21 cellular contexts compared by ENCODE assay signal in the genomic region with DNA sequence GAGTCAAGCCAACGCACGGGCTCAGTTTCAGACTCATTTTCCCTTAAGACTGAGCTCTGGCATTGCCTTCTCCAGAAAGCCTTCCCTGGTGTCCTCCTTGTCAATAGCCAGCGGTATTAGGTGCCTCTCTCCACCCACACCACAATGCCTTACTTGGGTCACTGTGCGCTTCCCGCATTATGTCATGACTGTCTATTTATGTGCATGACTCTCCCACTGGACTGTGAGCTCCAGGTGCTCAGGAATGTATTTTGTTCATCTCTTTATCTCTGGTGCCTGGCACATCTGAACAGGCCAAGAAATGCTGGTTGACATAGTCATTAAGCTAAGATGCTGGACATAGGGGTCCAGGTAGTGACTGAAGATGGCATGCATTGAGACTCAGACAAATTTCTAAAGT. TPM values are rescaled to one million over a fixed set of nuclear protein-coding genes. Genes with fewer than 3 reads are reported as not detected.
DNase-seq lines count a peak whose midpoint lies in the region; ATAC-seq and TF ChIP-seq lines count a peak whose summit lies in the region.
"Had no signal": no experiment of that assay in that cellular context is flagged by ENCODE, and none has a peak within 500 bp of the region (broad histone marks: within the 10 kb centered on the region; RNA-seq: fewer than 3 reads in every experiment).

No MANE protein-coding gene starts in this region.

- H3K4me3 ChIP-seq in gastrocnemius medialis (no peak overlapping the region), foreskin fibroblast (ENCODE audit: low read depth in 1 of 2, low read length in 2 of 2) (no peak overlapping the region), upper lobe of left lung (no peak overlapping the region)
- H3K4me3 ChIP-seq: BLaER1, Peyer's patch had no signal

- H3K36me3 ChIP-seq in gastrocnemius medialis (no peaks in the 10 kb centered on the region), upper lobe of left lung (no peaks in the 10 kb centered on the region)
- H3K36me3 ChIP-seq: BLaER1, Peyer's patch had no signal

- TF ChIP-seq CTCF in chondrocyte (IDR thresholded peaks at IDR 0.05) (no peak), gastrocnemius medialis (IDR thresholded peaks at IDR 0.05 in 4 of 5, conservative IDR thresholded peaks at IDR 0.05 in 1 of 5) (no peak), foreskin fibroblast (IDR thresholded peaks at IDR 0.05; ENCODE audit: low read depth, low read length) (no peak), upper lobe of left lung (IDR thresholded peaks at IDR 0.05) (no peak)

- H3K27ac ChIP-seq in layer of hippocampus (ENCODE audit: low read depth, low read length) (peak overlapping the region; percentile 90), gastrocnemius medialis (peak overlapping the region; percentile 54 to 88 (median 70)), upper lobe of left lung (no peak overlapping the region)
- H3K27ac ChIP-seq: BLaER1, HL-60 had no signal

- ATAC-seq in gastrocnemius medialis (peak; percentile 58 to 78), upper lobe of left lung (ENCODE audit: low FRiP score in 2 of 2) (no peak)
- ATAC-seq: HepG2 had no signal

- H3K4me1 ChIP-seq in gastrocnemius medialis (peaks cover 47 to 71% of the 10 kb centered on the region in 2 donors), upper lobe of left lung (peaks cover 0 to 3% (median 0%) of the 10 kb centered on the region in 4 donors)

- no peak overlapping the region for H3K4me3 Mint-ChIP-seq in chondrocyte (ENCODE audit: unreplicated experiment)
- H3K4me3 Mint-ChIP-seq: CD4-positive, alpha-beta T cell had no signal

- no peaks in the 10 kb centered on the region for H3K9me3 Mint-ChIP-seq in chondrocyte (ENCODE audit: low read depth)
- H3K9me3 Mint-ChIP-seq: CD4-positive, alpha-beta T cell had no signal

- no peak for TF ChIP-seq POLR2A in gastrocnemius medialis (IDR thresholded peaks at IDR 0.05)
- TF ChIP-seq POLR2A in upper lobe of left lung (IDR thresholded peaks at IDR 0.05), result no peak

- peak overlapping the region; percentile 70 for H3K27ac Mint-ChIP-seq in chondrocyte (ENCODE audit: unreplicated experiment)
- H3K27ac Mint-ChIP-seq: CD4-positive, alpha-beta T cell had no signal

- H3K36me3 Mint-ChIP-seq in chondrocyte (ENCODE audit: low read depth), result peaks cover 13% of the 10 kb centered on the region

- H3K4me1 Mint-ChIP-seq in chondrocyte (ENCODE audit: low read depth), result peaks cover 78% of the 10 kb centered on the region

- no peaks in the 10 kb centered on the region for H3K27me3 Mint-ChIP-seq in chondrocyte (ENCODE audit: low read depth)

- 92 to 95% methylated on average over 5 of the region's 5 CpGs for WGBS in upper lobe of left lung, 2 donors

- no peak for TF ChIP-seq EP300 in upper lobe of left lung (IDR thresholded peaks at IDR 0.05)

- in situ Hi-C loops in gastrocnemius medialis (cut with MboI; ENCODE audit: low sequenced_read_pairs in 4 of 4), result no loop called here

- intact Hi-C loops in gastrocnemius medialis (cut with DNase I; ENCODE audit: low total_unique reads), result no loop called here

- DNase-seq in chondrocyte (ENCODE audit: low spot score), result no peak
- DNase-seq in gastrocnemius medialis, result peak in 1 of 2 donors; percentile 53
- no peak for DNase-seq in NCI-H2196 (lab: John Stamatoyannopoulos, UW; ENCODE audit: unreplicated experiment)
- no peak for DNase-seq in foreskin fibroblast
- DNase-seq in NCI-H1417 treated with DMSO at 0.1 percent for 48 hours (lab: John Stamatoyannopoulos, UW), result no peak
- DNase-seq in upper lobe of left lung, result no peak
- DNase-seq: CD4-positive, alpha-beta T cell; COR-L47; DMS79; KBM-7; NCI-H1092; NCI-H1436 treated with DMSO at 0.1 percent for 48 hours; NCI-H1930; NCI-H524 treated with DMSO at 0.1 percent for 48 hours; NCI-H82; Peyer's patch had no signal

- no peaks in the 10 kb centered on the region for H3K27me3 ChIP-seq in layer of hippocampus (ENCODE audit: control insufficient read depth, insufficient read depth, low read length)
- H3K27me3 ChIP-seq in gastrocnemius medialis, result no peaks in the 10 kb centered on the region
- H3K27me3 ChIP-seq in upper lobe of left lung, result no peaks in the 10 kb centered on the region
- H3K27me3 ChIP-seq: BLaER1, Peyer's patch had no signal

- H3K9me3 ChIP-seq in gastrocnemius medialis, result no peaks in the 10 kb centered on the region
- H3K9me3 ChIP-seq in upper lobe of left lung, result no peaks in the 10 kb centered on the region
- H3K9me3 ChIP-seq: BLaER1, Peyer's patch had no signal

RNA-seq across cellular contexts. Expression of gene DAAM2, which starts 42.7 kb away (rescaled TPM):
- total RNA-seq in chondrocyte (137 to 142 TPM (median 142 TPM) in 3 replicates), gastrocnemius medialis (10 to 100 TPM; 25.9 to 84.0 (median 48.5) TPM), upper lobe of left lung (10 to 100 TPM; 21.0 to 81.7 (median 31.9) TPM)
- total RNA-seq: CD4-positive, alpha-beta T cell; HepG2; HT-29 had no signal

Comparison
In these comparisons a context has a peak if more than half of its experiments do, and no peak if none do; other contexts are left out.
1. H3K27ac ChIP-seq: peak in layer of hippocampus (single experiment) and gastrocnemius medialis (4 of 4); none in upper lobe of left lung (0 of 4).
2. ATAC-seq: peak in gastrocnemius medialis (2 of 2); none in upper lobe of left lung (0 of 2).